ENCODE assay signal across 15 cellular contexts in the genomic region with DNA sequence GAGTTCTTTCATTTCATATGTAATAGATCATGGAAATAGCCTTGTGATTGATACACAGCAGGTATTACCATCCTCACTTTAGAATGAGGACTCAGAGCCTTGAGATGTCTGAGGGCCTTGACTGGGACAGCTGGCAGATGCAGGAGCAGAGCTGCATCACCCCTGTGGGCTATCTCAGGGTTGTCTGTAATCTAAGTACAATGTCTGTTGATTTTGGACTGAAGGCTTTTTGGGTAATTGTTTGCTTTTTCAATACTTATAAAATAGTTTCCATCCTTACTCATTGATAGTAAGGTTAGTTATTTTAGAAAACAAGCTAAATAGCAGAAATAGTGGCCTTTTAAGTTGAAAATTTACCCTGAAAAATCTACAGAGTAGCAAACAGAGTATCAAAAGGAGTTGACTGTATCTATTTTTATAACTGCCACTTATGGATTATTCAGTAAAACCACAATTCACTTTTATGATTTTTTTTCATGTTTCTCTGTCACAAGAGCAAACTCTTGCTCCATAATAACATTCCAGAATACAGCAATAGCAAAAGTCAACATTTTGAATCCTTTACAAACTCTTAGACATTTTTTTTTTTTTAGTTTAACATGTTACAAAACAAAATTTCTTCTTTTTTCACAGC.
"Had no signal": no experiment of that assay in that cellular context is flagged by ENCODE, and none has a peak within 500 bp of the region (broad histone marks: within the 10 kb centered on the region; RNA-seq: fewer than 3 reads in every experiment).

No MANE protein-coding gene starts in this region.

- H3K4me3 ChIP-seq: body of pancreas, right atrium auricular region, skin epidermis, transverse colon had no signal

- ATAC-seq: activated T-helper 17 cell treated with anti-CD3 and anti-CD28 coated beads, Interleukin-2, amount 50 U/mL, for 72 hours; body of pancreas; natural killer cell treated with Interleukin-12 subunit alpha and Interleukin-12 subunit beta and Interleukin-15 and Interleukin-18, amount 100 ng/mL, for 72 hours had no signal

- DNase-seq: activated CD4-positive, alpha-beta T cell treated with anti-CD3 and anti-CD28 coated beads, Interleukin-2, amount 50 U/mL, for 4 hours; activated CD4-positive, CD25-positive, alpha-beta regulatory T cell treated with anti-CD3 and anti-CD28 coated beads, Interleukin-2, amount 50 U/mL, for 72 hours; activated naive CD4-positive, alpha-beta T cell treated with Interleukin-2 at 50 U/mL for 16 hours; body of pancreas; effector memory CD4-positive, alpha-beta T cell; hippocampal formation; kidney; stimulated activated CD4-positive, alpha-beta T cell treated with anti-CD3 and anti-CD28 coated beads, Interleukin-4, amount 100 ng/mL, for 24 hours; stimulated activated naive CD4-positive, alpha-beta T cell; SW 1271; transverse colon had no signal
